ENCODE assay signal across 11 cellular contexts in the genomic region with DNA sequence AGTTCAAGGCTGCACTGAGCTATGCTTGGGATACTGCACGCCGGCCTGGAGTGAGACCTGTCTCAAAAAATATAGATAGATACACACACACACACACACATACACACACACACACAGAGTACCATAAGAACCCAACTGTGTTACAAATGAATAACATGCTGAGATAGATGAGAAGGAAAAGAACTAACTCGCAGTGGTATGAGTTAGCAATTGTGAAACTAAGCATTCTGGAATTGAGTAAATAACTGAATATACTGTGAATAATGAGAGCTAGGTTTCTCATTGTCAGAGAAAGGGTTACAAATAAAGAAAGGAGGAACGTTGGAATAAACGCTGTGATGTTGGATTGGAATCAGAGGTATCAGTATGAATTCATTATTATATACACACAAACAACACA. TPM values are rescaled to one million over a fixed set of nuclear protein-coding genes. Genes with fewer than 3 reads are reported as not detected.
DNase-seq lines count a peak whose midpoint lies in the region; ATAC-seq and TF ChIP-seq lines count a peak whose summit lies in the region.
"Had no signal": no experiment of that assay in that cellular context is flagged by ENCODE, and none has a peak within 500 bp of the region (broad histone marks: within the 10 kb centered on the region; RNA-seq: fewer than 3 reads in every experiment).

No MANE protein-coding gene starts in this region.

- TF ChIP-seq CTCF in prostate gland (IDR thresholded peaks at IDR 0.05) = no peak
- TF ChIP-seq CTCF in glutamatergic neuron (IDR thresholded peaks at IDR 0.05; ENCODE audit: partially characterized antibody, unreplicated experiment) = no peak

- DNase-seq in NCI-H1436 (lab: John Stamatoyannopoulos, UW) (no peak), HuH-7.5 (ENCODE audit: low spot score) (no peak), prostate gland (ENCODE audit: low spot score) (no peak), glutamatergic neuron (no peak)
- DNase-seq: pancreas, SW 1271 had no signal

- no peaks in the 10 kb centered on the region for H3K27me3 Mint-ChIP-seq in glutamatergic neuron (ENCODE audit: unreplicated experiment)

- H3K4me1 Mint-ChIP-seq in glutamatergic neuron (ENCODE audit: low read depth, unreplicated experiment) = no peaks in the 10 kb centered on the region

- H3K4me1 ChIP-seq in prostate gland (replicated peaks) = no peaks in the 10 kb centered on the region
- H3K4me1 ChIP-seq: ascending aorta, pancreas had no signal

- no peaks in the 10 kb centered on the region for H3K9me3 ChIP-seq in prostate gland
- H3K9me3 ChIP-seq: ascending aorta, pancreas had no signal

- H3K27ac Mint-ChIP-seq in glutamatergic neuron (ENCODE audit: unreplicated experiment) = no peak overlapping the region

- intact Hi-C loops in prostate gland (cut with DNase I) = no loop called here

- no peaks in the 10 kb centered on the region for H3K36me3 Mint-ChIP-seq in glutamatergic neuron (ENCODE audit: unreplicated experiment)

- H3K9me3 Mint-ChIP-seq in glutamatergic neuron (ENCODE audit: unreplicated experiment) = no peaks in the 10 kb centered on the region

- no peak overlapping the region for H3K4me3 ChIP-seq in prostate gland
- H3K4me3 ChIP-seq: ascending aorta, pancreas had no signal

- ATAC-seq in GM18517 (IDR thresholded peaks at IDR 0.05; ENCODE audit: unreplicated experiment) (peak; percentile 94), GM19438 (IDR thresholded peaks at IDR 0.05; ENCODE audit: low read depth, unreplicated experiment) (peak; percentile 92), HG02870 (IDR thresholded peaks at IDR 0.05; ENCODE audit: unreplicated experiment) (peak; percentile 96), HG03521 (IDR thresholded peaks at IDR 0.05; ENCODE audit: unreplicated experiment) (peak; percentile 66)
- ATAC-seq: pancreas had no signal

- H3K27ac ChIP-seq in prostate gland = no peak overlapping the region
- H3K27ac ChIP-seq: ascending aorta, pancreas had no signal

- H3K27me3 ChIP-seq in prostate gland (replicated peaks; ENCODE audit: insufficient read depth) = no peaks in the 10 kb centered on the region
- H3K27me3 ChIP-seq: ascending aorta, pancreas had no signal

- no peaks in the 10 kb centered on the region for H3K36me3 ChIP-seq in prostate gland
- H3K36me3 ChIP-seq: pancreas had no signal

- H3K4me3 Mint-ChIP-seq in glutamatergic neuron (ENCODE audit: unreplicated experiment) = no peak overlapping the region

- TF ChIP-seq POLR2A in prostate gland (IDR thresholded peaks at IDR 0.05) = no peak

- 86% methylated on average over 5 of the region's 5 CpGs for WGBS in prostate gland

RNA-seq across cellular contexts. Expression of gene FAXC, which starts 14.6 kb away (rescaled TPM):
- 10 to 100 TPM in 1 of 2 donors, 1 to 10 TPM in 1; 6.5 to 14.7 TPM for total RNA-seq in prostate gland
- 68.9 TPM for total RNA-seq in glutamatergic neuron (ENCODE audit: unreplicated experiment)
- total RNA-seq: ascending aorta had no signal

RNA-seq across cellular contexts. Expression of gene COQ3, which starts 30.0 kb away (rescaled TPM):
- total RNA-seq in prostate gland (1 to 10 TPM; 4.0 to 6.8 TPM), glutamatergic neuron (ENCODE audit: unreplicated experiment) (3.8 TPM)
